ENCODE assay signal across 12 cellular contexts in the genomic region with DNA sequence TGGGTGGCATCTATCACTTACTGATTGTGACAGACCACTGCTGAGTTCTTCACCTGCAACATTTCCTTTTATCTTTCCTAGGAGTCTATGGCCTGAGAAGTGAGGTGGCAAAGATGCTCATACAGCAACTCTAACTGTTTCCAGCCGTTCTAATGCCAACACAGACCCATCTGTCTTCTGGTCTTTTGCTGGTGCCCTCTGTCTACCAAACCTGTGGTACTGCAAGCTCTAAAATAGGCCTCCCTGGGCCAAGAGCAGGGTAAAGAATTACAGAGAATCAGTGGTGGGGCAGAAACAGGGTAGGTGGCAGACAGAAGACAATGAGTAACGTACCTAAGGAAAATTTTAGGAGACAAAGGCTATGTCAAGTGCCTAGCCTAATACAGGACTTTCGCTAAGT.
DNase-seq lines count a peak whose midpoint lies in the region; ATAC-seq, FAIRE-seq and TF ChIP-seq lines count a peak whose summit lies in the region.
"Had no signal": no experiment of that assay in that cellular context is flagged by ENCODE, and none has a peak within 500 bp of the region (broad histone marks: within the 10 kb centered on the region; RNA-seq: fewer than 3 reads in every experiment).

No MANE protein-coding gene starts in this region.

- no peak overlapping the region for H3K4me3 ChIP-seq in HFF-Myc (replicated peaks; ENCODE audit: low read depth, low read length)
- no peak overlapping the region for H3K4me3 ChIP-seq in keratinocyte (ENCODE audit: control insufficient read depth in 2 of 3, extremely low read depth in 1 of 3, insufficient read depth in 2 of 3, low read depth in 1 of 3, low read length in 3 of 3)
- H3K4me3 ChIP-seq: esophagus muscularis mucosa had no signal

- dilution Hi-C loops in keratinocyte (cut with MboI; ENCODE audit: extremely low pct_ligation_motif_present, low sequenced_read_pairs), result no loop called here

- no peaks in the 10 kb centered on the region for H3K79me2 ChIP-seq in keratinocyte (ENCODE audit: control insufficient read depth, insufficient read depth, low read length)

- no peaks in the 10 kb centered on the region for H3K36me3 ChIP-seq in keratinocyte (ENCODE audit: control insufficient read depth in 2 of 2, extremely low read depth in 1 of 2, insufficient read depth in 2 of 2, low read length in 2 of 2)
- H3K36me3 ChIP-seq: esophagus muscularis mucosa had no signal

- TF ChIP-seq CTCF in HFF-Myc (IDR thresholded peaks at IDR 0.05; ENCODE audit: low read depth, low read length, missing control alignments), result peak; percentile 16
- TF ChIP-seq CTCF in VCaP (conservative IDR thresholded peaks at IDR 0.05), result peak; percentile 57
- TF ChIP-seq CTCF in keratinocyte (optimal IDR thresholded peaks at IDR 0.05 in 1 of 3, IDR thresholded peaks at IDR 0.05 in 1 of 3, conservative IDR thresholded peaks at IDR 0.05 in 1 of 3; ENCODE audit: extremely low read depth in 1 of 3, insufficient read depth in 2 of 3, low read length in 3 of 3), result peak in 2 of 3 experiments; percentile 46 to 50

- no peak overlapping the region for H3K4me2 ChIP-seq in keratinocyte (ENCODE audit: control insufficient read depth, extremely low read depth, insufficient read depth, low read depth, low read length)

- H3K9me3 ChIP-seq in keratinocyte (ENCODE audit: control insufficient read depth, low read depth, low read length), result no peaks in the 10 kb centered on the region
- H3K9me3 ChIP-seq: esophagus muscularis mucosa had no signal

- no peaks in the 10 kb centered on the region for H3K9me1 ChIP-seq in keratinocyte (ENCODE audit: control insufficient read depth, extremely low read depth, insufficient read depth, low read length)

- no peaks in the 10 kb centered on the region for H3K27me3 ChIP-seq in keratinocyte (ENCODE audit: control insufficient read depth, extremely low read depth, insufficient read depth, low read length)
- H3K27me3 ChIP-seq: esophagus muscularis mucosa had no signal

- no peak for TF ChIP-seq POLR2A in erythroblast (IDR thresholded peaks at IDR 0.05; ENCODE audit: low read length)

- H4K20me1 ChIP-seq in keratinocyte (ENCODE audit: control insufficient read depth, extremely low read depth, insufficient read depth, low read length), result no peaks in the 10 kb centered on the region

- DNase-seq in Ammon's horn (ENCODE audit: low spot score) (peak; percentile 9), HFF-Myc (ENCODE audit: extremely low read depth, low read depth) (no peak), keratinocyte (ENCODE audit: low read depth, low spot score) (no peak), amniotic stem cell (lab: John Stamatoyannopoulos, UW) (no peak), erythroblast (lab: John Stamatoyannopoulos, UW) (no peak)
- DNase-seq: Kasumi-1, kidney glomerular epithelial cell had no signal

- FAIRE-seq in keratinocyte (lab: Jason Lieb, UNC), result peak; percentile 55
- FAIRE-seq: G401.6 had no signal

- peaks cover 12% of the 10 kb centered on the region for H3K4me1 ChIP-seq in keratinocyte (ENCODE audit: control insufficient read depth, extremely low read depth, insufficient read depth, low read length)

- ATAC-seq in HG03039 (IDR thresholded peaks at IDR 0.05; ENCODE audit: unreplicated experiment) (no peak), GM18909 (IDR thresholded peaks at IDR 0.05; ENCODE audit: poor library complexity, unreplicated experiment) (no peak)

- no peak overlapping the region for H3K27ac ChIP-seq in VCaP
- H3K27ac ChIP-seq in keratinocyte (ENCODE audit: control insufficient read depth, insufficient read depth, low read length), result no peak overlapping the region
- H3K27ac ChIP-seq: esophagus muscularis mucosa had no signal

- no peak overlapping the region for H3K9ac ChIP-seq in keratinocyte (ENCODE audit: control insufficient read depth, extremely low read depth, insufficient read depth, low read length)

- no peak overlapping the region for H2AFZ ChIP-seq in keratinocyte (ENCODE audit: control insufficient read depth, low read length)
